ENCODE assay signal across 1 cellular context in the genomic region with DNA sequence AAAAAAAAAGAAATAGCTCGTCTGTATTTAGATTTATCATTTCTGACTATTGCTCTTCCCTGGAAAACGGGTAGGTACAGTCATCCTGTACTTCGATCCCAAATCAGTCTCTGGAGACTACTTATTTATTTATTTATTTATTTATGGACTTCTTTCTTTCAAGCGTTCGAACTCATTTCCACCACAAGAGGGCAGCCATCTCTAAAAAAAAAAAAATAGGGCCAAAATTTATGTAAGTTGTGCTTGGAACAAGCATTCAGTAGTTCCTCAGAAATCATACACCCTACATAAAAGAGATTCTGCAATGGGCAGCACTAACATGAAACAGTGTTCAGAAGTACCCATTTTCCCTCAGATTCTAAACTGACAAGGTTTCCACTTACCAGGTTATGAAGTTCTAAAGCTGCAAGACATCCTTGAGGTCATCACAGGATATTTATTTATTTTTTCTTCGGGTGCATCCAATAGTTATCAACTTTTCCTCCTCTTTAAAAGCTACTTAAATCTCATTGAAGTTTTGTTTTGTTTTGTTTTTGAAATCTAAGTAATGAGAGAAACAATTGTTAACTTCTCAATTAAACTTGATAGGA.
TF ChIP-seq lines count a peak whose summit lies in the region.

No MANE protein-coding gene starts in this region.

TF ChIP-seq in HepG2, 621 proteins besides CTCF, POLR2A, EP300 and RAD21 (continued from another document and continues in another):
- TF ChIP-seq KIAA2018 (CRISPR knock-in tag; IDR thresholded peaks at IDR 0.05; ENCODE audit: borderline replicate concordance) (no peak), ZNF615 (CRISPR knock-in tag; IDR thresholded peaks at IDR 0.05; ENCODE audit: borderline replicate concordance) (no peak), MNT (IDR thresholded peaks at IDR 0.05) (no peak), RCOR2 (CRISPR knock-in tag; IDR thresholded peaks at IDR 0.05) (no peak), ZNF143 (CRISPR knock-in tag; IDR thresholded peaks at IDR 0.05) (no peak), ZZZ3 (CRISPR knock-in tag; IDR thresholded peaks at IDR 0.05; ENCODE audit: borderline replicate concordance) (no peak), ZSCAN25 (CRISPR knock-in tag; IDR thresholded peaks at IDR 0.05) (0 out of 2 replicates have a peak, but pooled peaks have one; percentile 3), ZNF879 (CRISPR knock-in tag; IDR thresholded peaks at IDR 0.05) (no peak), ZNF670 (CRISPR knock-in tag; IDR thresholded peaks at IDR 0.05; ENCODE audit: borderline replicate concordance) (no peak), KAT8 (CRISPR knock-in tag; IDR thresholded peaks at IDR 0.05) (0 out of 2 replicates have a peak, but pooled peaks have one; percentile 22), NR2F1 (CRISPR knock-in tag; IDR thresholded peaks at IDR 0.05) (no peak), SMC3 (IDR thresholded peaks at IDR 0.05; ENCODE audit: low read length) (peak; percentile 48; the same call in 1 of the 2 replicates), ZXDC (CRISPR knock-in tag; IDR thresholded peaks at IDR 0.05) (no peak), GATAD2A (CRISPR knock-in tag; IDR thresholded peaks at IDR 0.05) (0 out of 2 replicates have a peak, but pooled peaks have one; percentile 17), TEF (CRISPR knock-in tag; IDR thresholded peaks at IDR 0.05) (no peak; the same call in 1 of the 2 replicates), ZNF572 (CRISPR knock-in tag; IDR thresholded peaks at IDR 0.05) (no peak), NFKB2 (CRISPR knock-in tag; IDR thresholded peaks at IDR 0.05; ENCODE audit: borderline replicate concordance) (no peak), STAG1 (CRISPR knock-in tag; IDR thresholded peaks at IDR 0.05) (peak; percentile 44), KMT2B (CRISPR knock-in tag; IDR thresholded peaks at IDR 0.05) (no peak), SNAI1 (CRISPR knock-in tag; IDR thresholded peaks at IDR 0.05; ENCODE audit: borderline replicate concordance) (no peak), ASH2L (IDR thresholded peaks at IDR 0.05; ENCODE audit: insufficient read length, low read depth, low read length) (peak; percentile 32), ZBTB8A (CRISPR knock-in tag; IDR thresholded peaks at IDR 0.05; ENCODE audit: borderline replicate concordance, low read depth) (no peak), MTA1 (CRISPR knock-in tag; IDR thresholded peaks at IDR 0.05; ENCODE audit: borderline replicate concordance) (no peak), ZNF138 (CRISPR knock-in tag; IDR thresholded peaks at IDR 0.05; ENCODE audit: low read depth) (no peak), FOXO4 (CRISPR knock-in tag; conservative IDR thresholded peaks at IDR 0.05) (no peak), SMAD3 (CRISPR knock-in tag; IDR thresholded peaks at IDR 0.05) (no peak), ZNF800 (CRISPR knock-in tag; IDR thresholded peaks at IDR 0.05) (peak; percentile 60)
- TF ChIP-seq, protein P1, sequence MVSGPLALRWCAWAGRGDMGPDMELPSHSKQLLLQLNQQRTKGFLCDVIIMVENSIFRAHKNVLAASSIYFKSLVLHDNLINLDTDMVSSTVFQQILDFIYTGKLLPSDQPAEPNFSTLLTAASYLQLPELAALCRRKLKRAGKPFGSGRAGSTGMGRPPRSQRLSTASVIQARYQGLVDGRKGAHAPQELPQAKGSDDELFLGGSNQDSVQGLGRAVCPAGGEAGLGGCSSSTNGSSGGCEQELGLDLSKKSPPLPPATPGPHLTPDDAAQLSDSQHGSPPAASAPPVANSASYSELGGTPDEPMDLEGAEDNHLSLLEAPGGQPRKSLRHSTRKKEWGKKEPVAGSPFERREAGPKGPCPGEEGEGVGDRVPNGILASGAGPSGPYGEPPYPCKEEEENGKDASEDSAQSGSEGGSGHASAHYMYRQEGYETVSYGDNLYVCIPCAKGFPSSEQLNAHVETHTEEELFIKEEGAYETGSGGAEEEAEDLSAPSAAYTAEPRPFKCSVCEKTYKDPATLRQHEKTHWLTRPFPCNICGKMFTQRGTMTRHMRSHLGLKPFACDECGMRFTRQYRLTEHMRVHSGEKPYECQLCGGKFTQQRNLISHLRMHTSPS (CRISPR knock-in tag; IDR thresholded peaks at IDR 0.05; ENCODE audit: low read depth): no peak
- TF ChIP-seq, protein P2, sequence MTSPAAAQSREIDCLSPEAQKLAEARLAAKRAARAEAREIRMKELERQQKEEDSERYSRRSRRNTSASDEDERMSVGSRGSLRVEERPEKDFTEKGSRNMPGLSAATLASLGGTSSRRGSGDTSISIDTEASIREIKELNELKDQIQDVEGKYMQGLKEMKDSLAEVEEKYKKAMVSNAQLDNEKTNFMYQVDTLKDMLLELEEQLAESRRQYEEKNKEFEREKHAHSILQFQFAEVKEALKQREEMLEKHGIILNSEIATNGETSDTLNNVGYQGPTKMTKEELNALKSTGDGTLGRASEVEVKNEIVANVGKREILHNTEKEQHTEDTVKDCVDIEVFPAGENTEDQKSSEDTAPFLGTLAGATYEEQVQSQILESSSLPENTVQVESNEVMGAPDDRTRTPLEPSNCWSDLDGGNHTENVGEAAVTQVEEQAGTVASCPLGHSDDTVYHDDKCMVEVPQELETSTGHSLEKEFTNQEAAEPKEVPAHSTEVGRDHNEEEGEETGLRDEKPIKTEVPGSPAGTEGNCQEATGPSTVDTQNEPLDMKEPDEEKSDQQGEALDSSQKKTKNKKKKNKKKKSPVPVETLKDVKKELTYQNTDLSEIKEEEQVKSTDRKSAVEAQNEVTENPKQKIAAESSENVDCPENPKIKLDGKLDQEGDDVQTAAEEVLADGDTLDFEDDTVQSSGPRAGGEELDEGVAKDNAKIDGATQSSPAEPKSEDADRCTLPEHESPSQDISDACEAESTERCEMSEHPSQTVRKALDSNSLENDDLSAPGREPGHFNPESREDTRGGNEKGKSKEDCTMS (CRISPR knock-in tag; conservative IDR thresholded peaks at IDR 0.05): no peak
- TF ChIP-seq, protein P3, sequence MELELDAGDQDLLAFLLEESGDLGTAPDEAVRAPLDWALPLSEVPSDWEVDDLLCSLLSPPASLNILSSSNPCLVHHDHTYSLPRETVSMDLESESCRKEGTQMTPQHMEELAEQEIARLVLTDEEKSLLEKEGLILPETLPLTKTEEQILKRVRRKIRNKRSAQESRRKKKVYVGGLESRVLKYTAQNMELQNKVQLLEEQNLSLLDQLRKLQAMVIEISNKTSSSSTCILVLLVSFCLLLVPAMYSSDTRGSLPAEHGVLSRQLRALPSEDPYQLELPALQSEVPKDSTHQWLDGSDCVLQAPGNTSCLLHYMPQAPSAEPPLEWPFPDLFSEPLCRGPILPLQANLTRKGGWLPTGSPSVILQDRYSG (CRISPR knock-in tag; IDR thresholded peaks at IDR 0.05): no peak
